Comparison of ENCODE assay signal across 1 cellular context in the genomic region with DNA sequence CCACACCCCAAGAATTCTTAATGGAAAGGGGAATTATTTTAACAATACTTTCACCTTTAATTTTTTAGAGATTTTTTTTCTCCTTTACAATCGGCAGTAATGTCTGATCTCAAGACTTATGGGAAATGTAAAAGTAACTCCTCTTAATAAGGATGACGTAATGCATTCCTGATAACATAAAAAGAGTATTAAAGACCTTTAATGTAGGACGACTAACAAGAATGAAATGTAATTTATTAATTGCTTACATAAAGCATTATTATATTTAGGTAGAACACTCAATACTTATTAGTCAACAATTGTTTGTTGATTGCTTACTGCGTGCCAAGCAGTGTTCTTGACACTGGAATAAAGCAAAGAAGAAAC.
TF ChIP-seq lines count a peak whose summit lies in the region.

No MANE protein-coding gene starts in this region.

TF ChIP-seq in GM23338, 12 proteins besides CTCF, POLR2A, EP300 and RAD21 (continued from another document):
- TF ChIP-seq EZH2phosphoT487 (IDR thresholded peaks at IDR 0.05; ENCODE audit: unreplicated experiment) (no peak), POLR2AphosphoS5 (IDR thresholded peaks at IDR 0.05; ENCODE audit: low read depth) (no peak)
TF ChIP-seq in GM23338: peak in this region for 0.
